1 cellular context compared by ENCODE assay signal in the genomic region with DNA sequence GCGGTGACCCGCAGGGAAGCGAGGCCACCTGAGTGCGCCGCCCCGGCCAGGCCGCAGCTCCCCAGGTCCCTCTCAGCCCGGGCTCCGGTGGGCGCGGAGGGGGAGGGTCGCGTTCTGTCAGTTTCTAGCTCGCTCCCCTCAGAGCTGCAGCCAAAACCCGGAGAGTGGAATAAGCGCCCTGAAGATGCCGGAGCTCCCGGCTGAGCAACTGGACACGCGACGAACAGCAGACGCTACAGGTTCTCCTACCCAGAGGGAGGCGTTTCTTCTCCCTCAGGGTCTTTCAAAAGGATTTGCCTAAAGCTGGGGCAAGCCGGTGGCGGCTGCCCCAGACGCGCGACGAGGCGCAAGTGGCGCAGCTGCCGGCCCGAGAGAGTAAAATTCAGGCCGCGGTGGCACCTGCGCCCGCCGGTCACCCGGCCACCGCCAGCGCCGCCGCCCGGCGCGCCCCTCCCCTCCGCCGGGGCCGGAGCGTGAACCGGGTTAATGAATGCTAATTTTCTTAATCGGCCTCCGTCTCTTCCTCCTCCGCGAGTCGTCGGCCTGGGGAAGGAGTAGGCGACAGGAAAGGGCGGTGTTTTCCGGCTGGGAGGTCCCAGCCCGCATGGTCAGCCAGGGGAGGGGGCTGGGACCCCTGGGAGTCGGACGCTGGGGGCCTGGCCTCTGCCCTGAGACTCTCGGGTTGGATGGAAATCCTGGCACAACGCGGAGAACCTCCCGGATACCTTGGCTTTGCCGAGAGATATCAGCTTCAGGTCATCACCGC.
TF ChIP-seq lines count a peak whose summit lies in the region.

No MANE protein-coding gene starts in this region.

TF ChIP-seq in HEK293, 187 proteins besides CTCF, POLR2A, EP300 and RAD21 (continued from another document):
- TF ChIP-seq ZFP69B (tag by site-specific recombination; IDR thresholded peaks at IDR 0.05) = no peak
- TF ChIP-seq GLIS1 (tag by site-specific recombination; IDR thresholded peaks at IDR 0.05) = peak; percentile 65
- peak; percentile 58 for TF ChIP-seq SCRT1 (tag by site-specific recombination; IDR thresholded peaks at IDR 0.05; ENCODE audit: borderline replicate concordance)
- no peak for TF ChIP-seq ZNF394 (tag by site-specific recombination; IDR thresholded peaks at IDR 0.05; ENCODE audit: borderline replicate concordance)
- TF ChIP-seq SP2 (tag by site-specific recombination; IDR thresholded peaks at IDR 0.05) = peak; percentile 76
- peak; percentile 63 for TF ChIP-seq KLF9 (tag by site-specific recombination; IDR thresholded peaks at IDR 0.05; ENCODE audit: low read depth)
TF ChIP-seq in HEK293: peak in this region for 32.
